In the genomic region with DNA sequence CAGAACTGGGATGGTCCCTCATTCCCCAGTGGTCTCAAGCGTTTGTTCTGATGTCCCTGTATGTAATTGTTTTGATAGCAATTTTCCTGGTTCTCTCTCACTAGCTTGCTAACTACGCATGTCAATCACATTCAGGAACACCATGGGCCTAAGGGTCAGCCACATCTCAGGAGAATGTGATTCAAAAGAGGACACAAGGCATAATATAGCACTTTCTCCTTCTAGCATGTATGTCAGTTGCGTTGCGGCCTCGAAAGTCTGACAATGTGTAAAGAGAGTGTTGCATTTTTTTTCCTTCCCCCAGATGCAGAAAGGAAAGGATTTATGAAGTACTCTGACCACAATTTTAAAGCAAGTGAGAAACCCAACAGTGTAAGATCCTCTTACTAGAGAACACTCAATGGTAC, we compare ENCODE assay signal across 1 cellular context.
TF ChIP-seq lines count a peak whose summit lies in the region.

No MANE protein-coding gene starts in this region.

TF ChIP-seq in IMR-90, 13 proteins besides CTCF, POLR2A, EP300 and RAD21 (continued from another document):
- TF ChIP-seq SMC3 (IDR thresholded peaks at IDR 0.05; ENCODE audit: low read depth, low read length): no peak
- TF ChIP-seq, protein P1, sequence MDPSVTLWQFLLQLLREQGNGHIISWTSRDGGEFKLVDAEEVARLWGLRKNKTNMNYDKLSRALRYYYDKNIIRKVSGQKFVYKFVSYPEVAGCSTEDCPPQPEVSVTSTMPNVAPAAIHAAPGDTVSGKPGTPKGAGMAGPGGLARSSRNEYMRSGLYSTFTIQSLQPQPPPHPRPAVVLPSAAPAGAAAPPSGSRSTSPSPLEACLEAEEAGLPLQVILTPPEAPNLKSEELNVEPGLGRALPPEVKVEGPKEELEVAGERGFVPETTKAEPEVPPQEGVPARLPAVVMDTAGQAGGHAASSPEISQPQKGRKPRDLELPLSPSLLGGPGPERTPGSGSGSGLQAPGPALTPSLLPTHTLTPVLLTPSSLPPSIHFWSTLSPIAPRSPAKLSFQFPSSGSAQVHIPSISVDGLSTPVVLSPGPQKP (IDR thresholded peaks at IDR 0.05; ENCODE audit: borderline replicate concordance, low read depth, low read length): no peak
- no peak for TF ChIP-seq NFE2L2 (IDR thresholded peaks at IDR 0.05; ENCODE audit: low read depth, low read length)
- TF ChIP-seq CHD1 (IDR thresholded peaks at IDR 0.05; ENCODE audit: low read depth, low read length): no peak
- no peak for TF ChIP-seq RCOR1 (IDR thresholded peaks at IDR 0.05; ENCODE audit: insufficient replicate concordance, low read length)
- no peak for TF ChIP-seq FOS (IDR thresholded peaks at IDR 0.05; ENCODE audit: low read depth, low read length)
- TF ChIP-seq CEBPB (IDR thresholded peaks at IDR 0.05; ENCODE audit: low read depth, low read length): no peak
- no peak for TF ChIP-seq RFX5 (IDR thresholded peaks at IDR 0.05; ENCODE audit: low read depth, low read length)
TF ChIP-seq in IMR-90: peak in this region for 0.
